Comparison of ENCODE assay signal across 8 cellular contexts in genomic region chr1:112509005-112509659, GRCh38. TPM values are rescaled to one million over a fixed set of nuclear protein-coding genes. Genes with fewer than 3 reads are reported as not detected.
DNase-seq lines count a peak whose midpoint lies in the region; ATAC-seq lines count a peak whose summit lies in the region.

No MANE protein-coding gene starts in this region.

- no peaks in the 10 kb centered on the region for H3K36me3 ChIP-seq in CD4-positive, CD25-positive, alpha-beta regulatory T cell (ENCODE audit: control insufficient read depth, insufficient read depth, low read length)
- no peaks in the 10 kb centered on the region for H3K36me3 ChIP-seq in iPS-20b (ENCODE audit: insufficient read depth, low read depth, low read length)

- peaks cover 21% of the 10 kb centered on the region for H3K4me1 ChIP-seq in CD4-positive, CD25-positive, alpha-beta regulatory T cell (ENCODE audit: control insufficient read depth, insufficient read depth, low read length, poor library complexity, severe bottlenecking)
- H3K4me1 ChIP-seq in iPS-20b (ENCODE audit: insufficient read depth, low read length): peaks cover 7% of the 10 kb centered on the region; the same call in 1 of the 2 replicates

- no peaks in the 10 kb centered on the region for H3K9me3 Mint-ChIP-seq in CD4-positive, CD25-positive, alpha-beta regulatory T cell
- H3K9me3 Mint-ChIP-seq in activated naive CD8-positive, alpha-beta T cell treated with anti-CD3 and anti-CD28 coated beads, Interleukin-2, amount 10 ng/mL, durations not matched to agents 7 days and 5 days: no peaks in the 10 kb centered on the region

- no peak overlapping the region for H3K27ac ChIP-seq in CD4-positive, CD25-positive, alpha-beta regulatory T cell (ENCODE audit: insufficient read depth, low read length, poor library complexity, severe bottlenecking)
- no peak overlapping the region for H3K27ac ChIP-seq in iPS-20b (ENCODE audit: low read length)

- POLR2A ChIA-PET in activated naive CD8-positive, alpha-beta T cell treated with anti-CD3 and anti-CD28 coated beads, Interleukin-2, amount 10 ng/mL, durations not matched to agents 7 days and 5 days (lab: Charles Lee): interaction anchor here (0.6 kb wide), 2 partner anchors 52 to 358 kb away, joined by 3 to 7 read pairs; no protein-coding TSS in a partner anchor

- no peak overlapping the region for H3K27ac Mint-ChIP-seq in CD4-positive, CD25-positive, alpha-beta regulatory T cell
- no peak overlapping the region for H3K27ac Mint-ChIP-seq in activated naive CD8-positive, alpha-beta T cell treated with anti-CD3 and anti-CD28 coated beads, Interleukin-2, amount 10 ng/mL, durations not matched to agents 7 days and 5 days

- ATAC-seq in CD4-positive, CD25-positive, alpha-beta regulatory T cell (ENCODE audit: low read depth in 2 of 2): peak; percentile 33 to 41
- peak; percentile 28 for ATAC-seq in HG03354 (IDR thresholded peaks at IDR 0.05; ENCODE audit: poor library complexity, severe bottlenecking, unreplicated experiment)
- peak; percentile 45 for ATAC-seq in activated naive CD8-positive, alpha-beta T cell treated with anti-CD3 and anti-CD28 coated beads, Interleukin-2, amount 10 ng/mL, durations not matched to agents 7 days and 5 days (ENCODE audit: low read depth)

- peak in 2 of 3 donors; percentile 24 to 38 for DNase-seq in CD4-positive, CD25-positive, alpha-beta regulatory T cell
- peak; percentile 54 for DNase-seq in activated naive CD8-positive, alpha-beta T cell treated with anti-CD3 and anti-CD28 coated beads, Interleukin-2, amount 10 ng/mL, durations not matched to agents 7 days and 5 days
- peak; percentile 26 for DNase-seq in stimulated activated CD4-positive, alpha-beta T cell treated with anti-CD3 and anti-CD28 coated beads, Interleukin-4, amount 100 ng/mL, for 1 hour
- no peak for DNase-seq in HCEC 1CT
- no peak for DNase-seq in middle frontal gyrus (ENCODE audit: extremely low spot score, low spot score)
- no peak for DNase-seq in HuH-7 (ENCODE audit: low spot score)

- no peaks in the 10 kb centered on the region for H3K9me3 ChIP-seq in CD4-positive, CD25-positive, alpha-beta regulatory T cell (ENCODE audit: control insufficient read depth in 2 of 2, low read length in 2 of 2)
- H3K9me3 ChIP-seq in iPS-20b (ENCODE audit: insufficient read depth, low read depth, low read length): no peaks in the 10 kb centered on the region

- no peak overlapping the region for H3K4me3 ChIP-seq in CD4-positive, CD25-positive, alpha-beta regulatory T cell (ENCODE audit: low read depth, low read length)
- H3K4me3 ChIP-seq in iPS-20b (ENCODE audit: low read length): peak overlapping the region; percentile 81; the same call in 1 of the 2 replicates

- no peaks in the 10 kb centered on the region for H3K36me3 Mint-ChIP-seq in CD4-positive, CD25-positive, alpha-beta regulatory T cell
- H3K36me3 Mint-ChIP-seq in activated naive CD8-positive, alpha-beta T cell treated with anti-CD3 and anti-CD28 coated beads, Interleukin-2, amount 10 ng/mL, durations not matched to agents 7 days and 5 days: no peaks in the 10 kb centered on the region

- no peak overlapping the region for H3K9ac ChIP-seq in iPS-20b (ENCODE audit: low read depth, low read length)

- peaks cover 63% of the 10 kb centered on the region for H3K27me3 Mint-ChIP-seq in CD4-positive, CD25-positive, alpha-beta regulatory T cell
- H3K27me3 Mint-ChIP-seq in activated naive CD8-positive, alpha-beta T cell treated with anti-CD3 and anti-CD28 coated beads, Interleukin-2, amount 10 ng/mL, durations not matched to agents 7 days and 5 days: peaks cover 51% of the 10 kb centered on the region

- H3K4me3 Mint-ChIP-seq in CD4-positive, CD25-positive, alpha-beta regulatory T cell: peak overlapping the region in 3 of 4 donors; percentile 65 to 73 (median 71)
- peak overlapping the region; percentile 17 for H3K4me3 Mint-ChIP-seq in activated naive CD8-positive, alpha-beta T cell treated with anti-CD3 and anti-CD28 coated beads, Interleukin-2, amount 10 ng/mL, durations not matched to agents 7 days and 5 days

- H3K27me3 ChIP-seq in CD4-positive, CD25-positive, alpha-beta regulatory T cell (ENCODE audit: control insufficient read depth, insufficient read depth, low read length): peaks cover 5% of the 10 kb centered on the region
- peaks cover 88% of the 10 kb centered on the region for H3K27me3 ChIP-seq in iPS-20b (ENCODE audit: insufficient read depth, low read length)

- H3K4me1 Mint-ChIP-seq in CD4-positive, CD25-positive, alpha-beta regulatory T cell: peaks cover 0 to 25% (median 3%) of the 10 kb centered on the region in 4 donors
- H3K4me1 Mint-ChIP-seq in activated naive CD8-positive, alpha-beta T cell treated with anti-CD3 and anti-CD28 coated beads, Interleukin-2, amount 10 ng/mL, durations not matched to agents 7 days and 5 days: peaks cover 1% of the 10 kb centered on the region

RNA-seq across cellular contexts. Expression of gene WNT2B, which starts 0.4 kb away (rescaled TPM):
- total RNA-seq in CD4-positive, CD25-positive, alpha-beta regulatory T cell: 1.2 TPM
- polyA plus RNA-seq in CD4-positive, CD25-positive, alpha-beta regulatory T cell: under 1 TPM in 3 of 4 donors, not detected in 1; 0.01 to 0.38 (median 0.24) TPM
- total RNA-seq in activated naive CD8-positive, alpha-beta T cell treated with anti-CD3 and anti-CD28 coated beads, Interleukin-2, amount 10 ng/mL, durations not matched to agents 7 days and 5 days: under 1 TPM; 0.22 to 0.34 TPM

Comparison
In these comparisons a context has a peak if more than half of its experiments do, and no peak if none do; other contexts are left out.
1. DNase-seq: peak in CD4-positive, CD25-positive, alpha-beta regulatory T cell (2 of 3), activated naive CD8-positive, alpha-beta T cell treated with anti-CD3 and anti-CD28 coated beads, Interleukin-2, amount 10 ng/mL, durations not matched to agents 7 days and 5 days (single experiment) and stimulated activated CD4-positive, alpha-beta T cell treated with anti-CD3 and anti-CD28 coated beads, Interleukin-4, amount 100 ng/mL, for 1 hour (single experiment); none in HCEC 1CT (single experiment), middle frontal gyrus (single experiment) and HuH-7 (single experiment).
2. Peak in every context shown above with its lines, with median percentiles within 50 percentile points of each other: ATAC-seq.